8 cellular contexts compared by ENCODE assay signal in the genomic region with DNA sequence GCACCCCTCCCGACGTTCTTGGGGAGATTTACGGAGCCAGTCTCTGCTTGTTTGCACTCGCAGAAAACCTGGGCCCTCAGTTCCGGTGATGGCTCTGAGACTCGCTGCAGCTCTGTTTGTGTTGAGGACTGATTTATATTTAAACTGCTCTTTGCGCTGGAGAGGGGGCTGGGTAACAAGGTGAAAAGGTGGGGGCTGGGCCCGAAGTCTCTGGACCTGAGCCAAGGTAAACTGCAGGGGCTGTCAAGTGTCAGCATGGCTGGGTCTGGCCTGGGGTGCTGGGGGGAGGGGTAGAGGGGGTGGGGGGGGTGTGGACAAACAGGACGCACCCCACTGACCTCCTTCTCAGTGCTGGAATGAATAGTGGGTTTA. TPM values are rescaled to one million over a fixed set of nuclear protein-coding genes. Genes with fewer than 3 reads are reported as not detected.
DNase-seq lines count a peak whose midpoint lies in the region; ATAC-seq and TF ChIP-seq lines count a peak whose summit lies in the region.

No MANE protein-coding gene starts in this region.

- in situ Hi-C loops in brain microvascular endothelial cell (cut with HindIII; ENCODE audit: low pct_ligation_motif_present, low sequenced_read_pairs): no loop called here

- H3K4me3 Mint-ChIP-seq in stimulated activated naive CD8-positive, alpha-beta T cell treated with anti-CD3 and anti-CD28 coated beads, Interleukin-15, Interleukin-2, amounts not matched to agents 100 ng/mL and 50 ng/mL, for 24 hours: peak overlapping the region; percentile 28

- H3K36me3 ChIP-seq in brain microvascular endothelial cell (replicated peaks): no peaks in the 10 kb centered on the region
- no peaks in the 10 kb centered on the region for H3K36me3 ChIP-seq in mesodermal cell (ENCODE audit: control insufficient read depth, insufficient read depth, low read length)

- WGBS in mesodermal cell (ENCODE audit: insufficient coverage in 2 of 2), 2 experiments: 9 to 12% methylated on average over 6 of the region's 9 CpGs

- TF ChIP-seq CTCF in brain microvascular endothelial cell (IDR thresholded peaks at IDR 0.05; ENCODE audit: low read depth, low read length, missing control alignments): no peak

- H3K4me3 ChIP-seq in brain microvascular endothelial cell (ENCODE audit: low read depth, low read length): peak overlapping the region; percentile 54
- H3K4me3 ChIP-seq in mesodermal cell (ENCODE audit: extremely low read depth, insufficient read depth, low read length, poor library complexity, severe bottlenecking): peak overlapping the region; percentile 54

- ATAC-seq in stimulated activated naive CD8-positive, alpha-beta T cell treated with anti-CD3 and anti-CD28 coated beads, Interleukin-15, Interleukin-2, amounts not matched to agents 100 U/mL and 50 U/mL, for 24 hours: no peak
- no peak for ATAC-seq in HG02885 (IDR thresholded peaks at IDR 0.05; ENCODE audit: poor library complexity, unreplicated experiment)
- ATAC-seq in HG03342 (IDR thresholded peaks at IDR 0.05; ENCODE audit: unreplicated experiment): no peak

- peaks cover 19% of the 10 kb centered on the region for H3K27me3 ChIP-seq in brain microvascular endothelial cell (replicated peaks)

- no peaks in the 10 kb centered on the region for H3K9me3 Mint-ChIP-seq in stimulated activated naive CD8-positive, alpha-beta T cell treated with anti-CD3 and anti-CD28 coated beads, Interleukin-15, Interleukin-2, amounts not matched to agents 100 ng/mL and 50 ng/mL, for 24 hours

- H3K27ac Mint-ChIP-seq in stimulated activated naive CD8-positive, alpha-beta T cell treated with anti-CD3 and anti-CD28 coated beads, Interleukin-15, Interleukin-2, amounts not matched to agents 100 ng/mL and 50 ng/mL, for 24 hours: no peak overlapping the region

- H3K4me1 Mint-ChIP-seq in stimulated activated naive CD8-positive, alpha-beta T cell treated with anti-CD3 and anti-CD28 coated beads, Interleukin-15, Interleukin-2, amounts not matched to agents 100 ng/mL and 50 ng/mL, for 24 hours (ENCODE audit: low read depth): peaks cover 3% of the 10 kb centered on the region

- H3K27me3 Mint-ChIP-seq in stimulated activated naive CD8-positive, alpha-beta T cell treated with anti-CD3 and anti-CD28 coated beads, Interleukin-15, Interleukin-2, amounts not matched to agents 100 ng/mL and 50 ng/mL, for 24 hours: peaks cover 39% of the 10 kb centered on the region

- no peak for DNase-seq in stimulated activated naive CD8-positive, alpha-beta T cell treated with anti-CD3 and anti-CD28 coated beads, Interleukin-15, Interleukin-2, amounts not matched to agents 100 U/mL and 50 U/mL, for 24 hours
- no peak for DNase-seq in brain microvascular endothelial cell
- DNase-seq in stimulated activated CD4-positive, alpha-beta T cell treated with anti-CD3 and anti-CD28 coated beads, Interleukin-15, amount 100 ng/mL, for 24 hours: no peak
- no peak for DNase-seq in NCI-H2081 treated with DMSO at 0.1 percent for 48 hours (lab: John Stamatoyannopoulos, UW)

- H3K27ac ChIP-seq in brain microvascular endothelial cell: no peak overlapping the region
- H3K27ac ChIP-seq in mesodermal cell (ENCODE audit: low read depth, low read length, severe bottlenecking): no peak overlapping the region

- H3K9me3 ChIP-seq in mesodermal cell (ENCODE audit: control insufficient read depth, low read length): no peaks in the 10 kb centered on the region

- no peaks in the 10 kb centered on the region for H3K36me3 Mint-ChIP-seq in stimulated activated naive CD8-positive, alpha-beta T cell treated with anti-CD3 and anti-CD28 coated beads, Interleukin-15, Interleukin-2, amounts not matched to agents 100 ng/mL and 50 ng/mL, for 24 hours (ENCODE audit: low read depth)

- peaks cover 7% of the 10 kb centered on the region for H3K4me1 ChIP-seq in mesodermal cell (ENCODE audit: control insufficient read depth, insufficient read depth, low read length, poor library complexity, severe bottlenecking)

RNA-seq across cellular contexts. Expression of a gene that starts 0.6 kb away (rescaled TPM):
- 2.0 TPM for polyA plus RNA-seq in mesodermal cell (2013, experiment 1 of 2)
- polyA plus RNA-seq in mesodermal cell (2013, experiment 2 of 2): 2.5 TPM
